6 cellular contexts compared by ENCODE assay signal in the genomic region with DNA sequence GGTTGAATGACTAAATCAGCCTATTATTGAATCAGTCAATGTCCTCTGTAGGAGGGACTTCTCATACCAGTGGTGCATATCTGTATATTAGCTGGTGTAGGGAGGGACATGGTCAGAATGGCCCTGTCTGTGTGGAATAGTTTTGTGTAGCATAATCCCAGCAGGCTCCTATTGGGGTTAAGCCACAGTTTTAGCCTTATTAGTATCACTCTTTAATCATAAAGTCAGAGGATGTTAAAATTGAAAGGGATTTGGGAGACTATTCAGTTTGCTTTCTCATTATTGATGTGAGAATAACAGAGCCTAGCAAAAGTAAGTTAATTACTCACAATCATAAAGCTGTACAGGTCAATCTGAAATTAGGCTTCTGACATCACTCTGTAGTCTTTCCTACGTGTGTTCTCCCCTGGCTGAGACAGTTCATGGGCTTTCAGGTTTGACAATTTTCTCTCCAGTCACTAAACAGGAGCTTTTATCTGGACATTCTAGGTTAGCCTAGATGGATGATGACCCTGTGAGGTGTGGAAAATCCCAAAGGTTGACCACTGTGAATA.
DNase-seq lines count a peak whose midpoint lies in the region; ATAC-seq and FAIRE-seq lines count a peak whose summit lies in the region.
"Not testable (repeated sequence)": the region's sequence is repeated elsewhere in the genome, so short reads cannot be mapped to it uniquely, and the experiment has no call there.

No MANE protein-coding gene starts in this region.

- FAIRE-seq in GM18507 (lab: Jason Lieb, UNC): peak; percentile 75

- not testable (repeated sequence) for H3K36me3 Mint-ChIP-seq in activated T-helper 17 cell treated with anti-CD3 and anti-CD28 coated beads, Interleukin-2, amount 50 U/mL, for 72 hours (ENCODE audit: low read depth)

- H3K9me3 Mint-ChIP-seq in activated T-helper 17 cell treated with anti-CD3 and anti-CD28 coated beads, Interleukin-2, amount 50 U/mL, for 72 hours: not testable (repeated sequence)

- H3K4me1 Mint-ChIP-seq in activated T-helper 17 cell treated with anti-CD3 and anti-CD28 coated beads, Interleukin-2, amount 50 U/mL, for 72 hours: not testable (repeated sequence)

- not testable (repeated sequence) for H3K27ac Mint-ChIP-seq in activated T-helper 17 cell treated with anti-CD3 and anti-CD28 coated beads, Interleukin-2, amount 50 U/mL, for 72 hours

- ATAC-seq in GM19035 (IDR thresholded peaks at IDR 0.05; ENCODE audit: unreplicated experiment) (peak; percentile 84), HG02623 (IDR thresholded peaks at IDR 0.05; ENCODE audit: unreplicated experiment) (peak; percentile 41), HG03280 (IDR thresholded peaks at IDR 0.05; ENCODE audit: unreplicated experiment) (peak; percentile 64), HG03565 (IDR thresholded peaks at IDR 0.05; ENCODE audit: unreplicated experiment) (peak; percentile 53)
- peak; percentile 55 for ATAC-seq in activated T-helper 17 cell treated with anti-CD3 and anti-CD28 coated beads, Interleukin-2, amount 50 U/mL, for 72 hours (replicated peaks)

- DNase-seq in GM18507 (ENCODE audit: extremely low spot score, insufficient read length, low read depth): not testable (repeated sequence)

- H3K4me3 Mint-ChIP-seq in activated T-helper 17 cell treated with anti-CD3 and anti-CD28 coated beads, Interleukin-2, amount 50 U/mL, for 72 hours: not testable (repeated sequence)

- H3K27me3 Mint-ChIP-seq in activated T-helper 17 cell treated with anti-CD3 and anti-CD28 coated beads, Interleukin-2, amount 50 U/mL, for 72 hours: not testable (repeated sequence)
